Comparison of ENCODE assay signal across 6 cellular contexts in the genomic region with DNA sequence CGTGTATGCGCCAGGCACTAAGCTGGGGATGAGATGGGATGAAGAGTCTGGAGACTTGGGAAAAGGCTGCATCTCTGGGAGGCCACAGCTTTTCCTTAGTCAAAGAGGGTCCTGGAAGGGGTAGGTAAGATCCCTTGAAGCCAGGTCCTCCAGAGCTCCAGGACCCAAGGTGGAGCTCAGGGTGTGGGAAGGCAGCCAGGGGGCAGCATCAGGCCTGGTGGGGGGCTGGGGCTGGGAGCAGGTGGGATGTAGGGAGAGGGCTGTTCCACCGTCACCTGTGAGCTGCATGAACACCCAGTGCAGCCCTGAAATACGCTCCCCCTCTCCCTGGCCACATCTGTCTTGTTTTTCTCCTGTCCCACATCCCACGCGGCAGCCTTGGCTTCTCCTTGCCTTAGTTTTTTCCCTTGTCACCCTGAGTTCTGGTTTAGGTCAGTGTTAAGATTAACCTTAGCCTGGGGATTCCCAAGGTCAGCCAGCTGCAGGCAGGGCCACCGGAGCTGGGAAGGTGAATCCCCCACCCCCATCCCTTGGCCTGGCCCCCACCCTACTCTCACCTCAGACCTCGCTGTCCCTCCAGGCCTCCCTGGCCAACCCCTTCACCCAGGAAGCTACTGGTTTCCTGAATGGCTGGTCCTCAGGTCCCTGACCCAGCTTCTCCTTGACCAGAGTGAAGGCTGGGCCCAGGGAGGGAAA. TPM values are rescaled to one million over a fixed set of nuclear protein-coding genes. Genes with fewer than 3 reads are reported as not detected.
"Had no signal": no experiment of that assay in that cellular context is flagged by ENCODE, and none has a peak within 500 bp of the region (broad histone marks: within the 10 kb centered on the region; RNA-seq: fewer than 3 reads in every experiment).

No MANE protein-coding gene starts in this region.

RNA-seq across cellular contexts. Expression of gene IGLL1, which starts 17.6 kb away (rescaled TPM):
- total RNA-seq: NCI-H460, PC-9, Peyer's patch, Right ventricle myocardium inferior, RPMI7951 had no signal

RNA-seq across cellular contexts. Expression of gene DRICH1, which starts 34.4 kb away (rescaled TPM):
- total RNA-seq: NCI-H460, Right ventricle myocardium inferior, RPMI7951, SJCRH30 had no signal
